ENCODE assay signal across 11 cellular contexts in the genomic region with DNA sequence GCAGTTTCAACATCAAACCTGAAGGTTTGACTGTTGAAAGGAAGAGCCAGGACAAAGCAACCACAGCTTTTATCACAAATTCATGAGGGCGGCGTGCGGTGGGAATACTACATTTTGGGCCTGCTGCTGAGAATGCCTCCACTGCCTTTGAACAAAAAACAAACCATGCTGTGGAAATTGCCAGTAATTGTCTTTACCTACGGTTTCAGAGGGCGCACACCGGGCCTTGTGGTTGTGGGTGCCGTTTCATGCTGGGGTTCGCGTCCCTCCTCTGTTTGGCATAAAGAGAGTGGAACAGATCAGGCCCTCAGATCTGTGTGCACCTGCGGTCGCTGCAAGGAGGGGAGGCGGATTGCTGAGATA.
DNase-seq lines count a peak whose midpoint lies in the region; ATAC-seq and TF ChIP-seq lines count a peak whose summit lies in the region.
"Had no signal": no experiment of that assay in that cellular context is flagged by ENCODE, and none has a peak within 500 bp of the region (broad histone marks: within the 10 kb centered on the region; RNA-seq: fewer than 3 reads in every experiment).

No MANE protein-coding gene starts in this region.

- H3K4me3 Mint-ChIP-seq in stimulated activated naive CD8-positive, alpha-beta T cell treated with anti-CD3 and anti-CD28 coated beads, Interleukin-15, amount 100 ng/mL, for 72 hours: peak overlapping the region; percentile 69 to 79

- H3K27me3 Mint-ChIP-seq in stimulated activated naive CD8-positive, alpha-beta T cell treated with anti-CD3 and anti-CD28 coated beads, Interleukin-15, amount 100 ng/mL, for 72 hours: no peaks in the 10 kb centered on the region

- no peak for TF ChIP-seq CTCF in GM13977 (IDR thresholded peaks at IDR 0.05; ENCODE audit: extremely low read depth, insufficient read depth, missing control alignments)

- peak overlapping the region; percentile 89 to 98 for H3K27ac Mint-ChIP-seq in stimulated activated naive CD8-positive, alpha-beta T cell treated with anti-CD3 and anti-CD28 coated beads, Interleukin-15, amount 100 ng/mL, for 72 hours

- in situ Hi-C loops in GM13977 (cut with MboI; ENCODE audit: low pct_unique_long_range_greater_than_20kb, low sequenced_read_pairs, unreplicated experiment): no loop called here

- ATAC-seq in stimulated activated naive CD8-positive, alpha-beta T cell treated with anti-CD3 and anti-CD28 coated beads, Interleukin-15, amount 100 ng/mL, for 72 hours: peak; percentile 96
- no peak for ATAC-seq in GM18502 (IDR thresholded peaks at IDR 0.05; ENCODE audit: poor library complexity, unreplicated experiment)

- H3K4me1 Mint-ChIP-seq in stimulated activated naive CD8-positive, alpha-beta T cell treated with anti-CD3 and anti-CD28 coated beads, Interleukin-15, amount 100 ng/mL, for 72 hours: peaks cover 96% of the 10 kb centered on the region

- DNase-seq in activated CD4-positive, CD25-positive, alpha-beta regulatory T cell treated with anti-CD3 and anti-CD28 coated beads, Interleukin-2, amount 50 U/mL, for 16 hours (ENCODE audit: low read depth, low spot score): peak; percentile 38
- DNase-seq in activated CD4-positive, CD25-positive, alpha-beta regulatory T cell treated with anti-CD3 and anti-CD28 coated beads, Interleukin-2, amount 50 U/mL, for 72 hours: no peak
- DNase-seq in activated T-helper 9 cell treated with anti-CD3 and anti-CD28 coated beads, Interleukin-2, amount 50 U/mL, for 16 hours (ENCODE audit: low read depth): peak; percentile 61
- peak; percentile 68 to 82 (median 74) for DNase-seq in stimulated activated CD4-positive, alpha-beta T cell treated with anti-CD3 and anti-CD28 coated beads, Interleukin-12 subunit alpha, Interleukin-12 subunit beta, amount 100 ng/mL, for 48 hours (ENCODE audit: low read depth in 2 of 3, low spot score in 1 of 3)
- DNase-seq in stimulated activated naive CD8-positive, alpha-beta T cell treated with anti-CD3 and anti-CD28 coated beads, Interleukin-15, amount 100 ng/mL, for 72 hours: peak; percentile 78 to 89
- DNase-seq in pons (ENCODE audit: low spot score) (no peak), GM13977 (ENCODE audit: low spot score) (no peak)
- DNase-seq: 8988T, GM23248, NCI-H187 treated with DMSO at 0.1 percent for 48 hours had no signal

- H3K9me3 Mint-ChIP-seq in stimulated activated naive CD8-positive, alpha-beta T cell treated with anti-CD3 and anti-CD28 coated beads, Interleukin-15, amount 100 ng/mL, for 72 hours: no peaks in the 10 kb centered on the region

Comparison
In these comparisons a context has a peak if more than half of its experiments do, and no peak if none do; other contexts are left out.
1. DNase-seq: peak in activated CD4-positive, CD25-positive, alpha-beta regulatory T cell treated with anti-CD3 and anti-CD28 coated beads, Interleukin-2, amount 50 U/mL, for 16 hours (single experiment), activated T-helper 9 cell treated with anti-CD3 and anti-CD28 coated beads, Interleukin-2, amount 50 U/mL, for 16 hours (single experiment), stimulated activated CD4-positive, alpha-beta T cell treated with anti-CD3 and anti-CD28 coated beads, Interleukin-12 subunit alpha, Interleukin-12 subunit beta, amount 100 ng/mL, for 48 hours (3 of 3) and stimulated activated naive CD8-positive, alpha-beta T cell treated with anti-CD3 and anti-CD28 coated beads, Interleukin-15, amount 100 ng/mL, for 72 hours (2 of 2); none in activated CD4-positive, CD25-positive, alpha-beta regulatory T cell treated with anti-CD3 and anti-CD28 coated beads, Interleukin-2, amount 50 U/mL, for 72 hours (single experiment), pons (single experiment) and GM13977 (single experiment).